In the genomic region with DNA sequence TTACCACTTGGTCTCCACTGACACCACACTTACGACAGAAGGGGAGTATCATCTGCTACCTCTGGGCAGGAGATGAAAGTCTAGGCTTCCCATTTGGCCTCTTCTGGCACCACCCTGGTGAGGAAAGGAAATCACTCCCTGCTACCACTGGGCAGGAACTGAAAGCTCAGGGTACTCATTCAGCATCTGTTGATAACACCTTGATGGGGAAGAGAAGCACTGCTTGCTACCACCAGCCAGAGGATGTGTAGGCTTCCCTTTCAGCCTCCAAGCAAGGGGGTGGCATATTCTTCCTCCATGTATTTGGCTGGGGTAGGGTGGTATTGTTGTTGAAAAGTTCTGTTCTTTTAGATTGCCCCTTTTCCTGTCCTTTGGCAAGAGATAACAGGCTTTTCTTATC, we compare ENCODE assay signal across 25 cellular contexts.
"Had no signal": no experiment of that assay in that cellular context is flagged by ENCODE, and none has a peak within 500 bp of the region (broad histone marks: within the 10 kb centered on the region; RNA-seq: fewer than 3 reads in every experiment).

No MANE protein-coding gene starts in this region.

- H3K27me3 ChIP-seq: adrenal gland, body of pancreas, colonic mucosa, left lung, right atrium auricular region, spleen, tibial nerve had no signal

- H3K4me1 ChIP-seq: adrenal gland, colonic mucosa, lower lobe of right lung, right atrium auricular region, tibial nerve had no signal

- H3K36me3 ChIP-seq: adrenal gland, colonic mucosa, lower lobe of right lung, right atrium auricular region had no signal

- DNase-seq: activated CD4-positive, CD25-positive, alpha-beta regulatory T cell treated with anti-CD3 and anti-CD28 coated beads, Interleukin-2, amount 50 U/mL, for 72 hours; activated effector memory CD4-positive, alpha-beta T cell treated with Interleukin-2 at 50 U/mL for 16 hours; activated naive CD4-positive, alpha-beta T cell treated with Interleukin-2 at 50 U/mL for 16 hours; activated naive CD8-positive, alpha-beta T cell treated with anti-CD3 and anti-CD28 coated beads for 36 hours; activated T-cell treated with anti-CD3 and anti-CD28 coated beads for 4 hours; adrenal gland; aorta; body of pancreas; cerebellar nuclear complex; colonic mucosa; effector CD8-positive, alpha-beta T cell; left lung; lower lobe of right lung; mesenchymal stem cell; naive thymus-derived CD8-positive, alpha-beta T cell; occipital lobe; spleen; stimulated activated naive CD4-positive, alpha-beta T cell treated with Interleukin-2 at 50 U/mL for 16 hours; SW 1271; T1000 had no signal

- H3K9me3 ChIP-seq: body of pancreas, colonic mucosa had no signal

- H3K4me3 ChIP-seq: adrenal gland, body of pancreas, colonic mucosa, left lung, lower lobe of right lung, right atrium auricular region, spleen, tibial nerve had no signal

- H3K27ac ChIP-seq: adrenal gland, body of pancreas, colonic mucosa, epithelial cell of prostate, left lung, lower lobe of right lung, right atrium auricular region, spleen, tibial nerve had no signal

- H3K4me3 Mint-ChIP-seq: activated naive CD8-positive, alpha-beta T cell treated with anti-CD3 and anti-CD28 coated beads for 36 hours; naive thymus-derived CD8-positive, alpha-beta T cell; neural crest cell; T-helper 1 cell treated with Interleukin-12 subunit alpha and Interleukin-12 subunit beta and Interleukin-4 antibody, amounts not matched to agents 30 μg/mL and 1 μg/mL, for 36 hours had no signal

- H3K4me1 Mint-ChIP-seq: neural crest cell had no signal

- H3K27me3 Mint-ChIP-seq: activated naive CD8-positive, alpha-beta T cell treated with anti-CD3 and anti-CD28 coated beads for 36 hours; naive thymus-derived CD8-positive, alpha-beta T cell had no signal

- ATAC-seq: body of pancreas; left lung; lower lobe of right lung; naive thymus-derived CD8-positive, alpha-beta T cell had no signal

- H3K27ac Mint-ChIP-seq: activated naive CD8-positive, alpha-beta T cell treated with anti-CD3 and anti-CD28 coated beads for 36 hours; T-helper 1 cell treated with Interleukin-12 subunit alpha and Interleukin-12 subunit beta and Interleukin-4 antibody, amounts not matched to agents 30 μg/mL and 1 μg/mL, for 36 hours had no signal
